ENCODE assay signal across 16 cellular contexts in genomic region chr3:165852150-165852549, GRCh38. TPM values are rescaled to one million over a fixed set of nuclear protein-coding genes. Genes with fewer than 3 reads are reported as not detected.
"Had no signal": no experiment of that assay in that cellular context is flagged by ENCODE, and none has a peak within 500 bp of the region (broad histone marks: within the 10 kb centered on the region; RNA-seq: fewer than 3 reads in every experiment).

No MANE protein-coding gene starts in this region.

- FAIRE-seq: astrocyte, colon, islet of Langerhans, pancreas had no signal

- H3K9me3 ChIP-seq: pancreas, thoracic aorta, upper lobe of right lung had no signal

- ATAC-seq: activated naive CD8-positive, alpha-beta T cell treated with anti-CD3 and anti-CD28 coated beads, Interleukin-2, amount 50 U/mL, for 24 hours; activated T-helper 17 cell treated with anti-CD3 and anti-CD28 coated beads, Interleukin-2, amount 50 U/mL, for 72 hours; pancreas; stimulated activated effector memory CD8-positive, alpha-beta T cell treated with anti-CD3 and anti-CD28 coated beads, Interleukin-12 subunit alpha, Interleukin-12 subunit beta, amount 100 ng/mL, for 72 hours; upper lobe of right lung had no signal

- H3K4me1 ChIP-seq: pancreas, upper lobe of right lung had no signal

- H3K27ac ChIP-seq: pancreas, thoracic aorta, upper lobe of right lung had no signal

- H3K27me3 ChIP-seq: pancreas, upper lobe of right lung had no signal

- H3K4me3 ChIP-seq: pancreas, thoracic aorta, upper lobe of right lung had no signal

- H3K36me3 ChIP-seq: pancreas, thoracic aorta, upper lobe of right lung had no signal

- DNase-seq: activated CD4-positive, CD25-positive, alpha-beta regulatory T cell treated with anti-CD3 and anti-CD28 coated beads, Interleukin-2, amount 50 U/mL, for 72 hours; activated naive CD4-positive, alpha-beta T cell treated with anti-CD3 and anti-CD28 coated beads for 36 hours; activated naive CD8-positive, alpha-beta T cell treated with anti-CD3 and anti-CD28 coated beads, Interleukin-2, amount 50 U/mL, for 24 hours; activated T-cell treated with anti-CD3 and anti-CD28 coated beads for 4 hours; erythroblast; midbrain; pancreas; stimulated activated CD4-positive, alpha-beta T cell treated with anti-CD3 and anti-CD28 coated beads, Interleukin-12 subunit alpha, Interleukin-12 subunit beta, amount 100 ng/mL, for 4 hours; T1000; upper lobe of right lung had no signal

RNA-seq across cellular contexts. Expression of gene BCHE, which starts 14.9 kb away (rescaled TPM):
- total RNA-seq: activated naive CD4-positive, alpha-beta T cell treated with anti-CD3 and anti-CD28 coated beads for 36 hours; activated T-helper 17 cell treated with anti-CD3 and anti-CD28 coated beads, Interleukin-2, amount 50 U/mL, for 72 hours had no signal
